Comparison of ENCODE assay signal across 1 cellular context in the genomic region with DNA sequence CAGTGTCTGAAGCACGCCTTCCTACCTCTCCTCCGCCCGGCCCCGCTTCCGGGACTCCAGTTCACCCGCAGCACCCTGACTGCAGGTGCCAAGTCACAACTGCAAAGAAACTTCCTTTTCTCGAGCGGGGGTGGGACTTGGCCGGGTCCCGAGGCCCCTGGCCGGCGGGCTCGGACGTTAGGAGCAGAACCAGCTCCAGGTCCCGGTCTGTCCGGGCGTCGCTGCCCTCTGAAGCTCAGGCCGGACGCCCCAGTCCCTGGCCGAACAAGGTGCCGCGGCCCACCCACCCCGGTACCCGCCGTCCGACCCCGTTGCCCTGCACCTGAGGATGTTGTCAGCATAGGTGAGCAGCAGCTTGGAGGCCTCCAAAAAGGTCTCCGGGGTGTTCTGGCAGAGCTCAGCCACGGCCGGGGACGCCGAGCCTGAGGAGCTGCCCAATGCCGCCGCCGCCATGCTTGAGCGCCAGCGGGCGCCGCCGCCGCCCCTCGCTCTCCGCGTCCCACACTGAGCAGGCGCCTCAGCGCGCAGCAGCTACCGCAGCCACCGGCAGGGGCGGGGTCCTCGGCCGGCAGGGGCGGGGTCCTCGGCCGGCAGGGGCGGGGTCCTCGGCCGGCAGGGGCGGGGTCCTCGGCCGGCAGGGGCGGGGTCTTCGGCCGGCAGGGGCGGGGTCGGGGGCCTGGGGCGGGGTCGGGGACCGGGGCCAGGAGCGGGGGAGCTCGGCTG.
TF ChIP-seq lines count a peak whose summit lies in the region.

A gene with protein sequence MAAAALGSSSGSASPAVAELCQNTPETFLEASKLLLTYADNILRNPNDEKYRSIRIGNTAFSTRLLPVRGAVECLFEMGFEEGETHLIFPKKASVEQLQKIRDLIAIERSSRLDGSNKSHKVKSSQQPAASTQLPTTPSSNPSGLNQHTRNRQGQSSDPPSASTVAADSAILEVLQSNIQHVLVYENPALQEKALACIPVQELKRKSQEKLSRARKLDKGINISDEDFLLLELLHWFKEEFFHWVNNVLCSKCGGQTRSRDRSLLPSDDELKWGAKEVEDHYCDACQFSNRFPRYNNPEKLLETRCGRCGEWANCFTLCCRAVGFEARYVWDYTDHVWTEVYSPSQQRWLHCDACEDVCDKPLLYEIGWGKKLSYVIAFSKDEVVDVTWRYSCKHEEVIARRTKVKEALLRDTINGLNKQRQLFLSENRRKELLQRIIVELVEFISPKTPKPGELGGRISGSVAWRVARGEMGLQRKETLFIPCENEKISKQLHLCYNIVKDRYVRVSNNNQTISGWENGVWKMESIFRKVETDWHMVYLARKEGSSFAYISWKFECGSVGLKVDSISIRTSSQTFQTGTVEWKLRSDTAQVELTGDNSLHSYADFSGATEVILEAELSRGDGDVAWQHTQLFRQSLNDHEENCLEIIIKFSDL (minus strand): TSS at position 506 of the 723 bp plus-strand sequence. CDS start 53 bp downstream, at position 453.

TF ChIP-seq in K562, 482 proteins besides CTCF, POLR2A, EP300 and RAD21 (continued from another document and continues in another):
- TF ChIP-seq, protein P1, sequence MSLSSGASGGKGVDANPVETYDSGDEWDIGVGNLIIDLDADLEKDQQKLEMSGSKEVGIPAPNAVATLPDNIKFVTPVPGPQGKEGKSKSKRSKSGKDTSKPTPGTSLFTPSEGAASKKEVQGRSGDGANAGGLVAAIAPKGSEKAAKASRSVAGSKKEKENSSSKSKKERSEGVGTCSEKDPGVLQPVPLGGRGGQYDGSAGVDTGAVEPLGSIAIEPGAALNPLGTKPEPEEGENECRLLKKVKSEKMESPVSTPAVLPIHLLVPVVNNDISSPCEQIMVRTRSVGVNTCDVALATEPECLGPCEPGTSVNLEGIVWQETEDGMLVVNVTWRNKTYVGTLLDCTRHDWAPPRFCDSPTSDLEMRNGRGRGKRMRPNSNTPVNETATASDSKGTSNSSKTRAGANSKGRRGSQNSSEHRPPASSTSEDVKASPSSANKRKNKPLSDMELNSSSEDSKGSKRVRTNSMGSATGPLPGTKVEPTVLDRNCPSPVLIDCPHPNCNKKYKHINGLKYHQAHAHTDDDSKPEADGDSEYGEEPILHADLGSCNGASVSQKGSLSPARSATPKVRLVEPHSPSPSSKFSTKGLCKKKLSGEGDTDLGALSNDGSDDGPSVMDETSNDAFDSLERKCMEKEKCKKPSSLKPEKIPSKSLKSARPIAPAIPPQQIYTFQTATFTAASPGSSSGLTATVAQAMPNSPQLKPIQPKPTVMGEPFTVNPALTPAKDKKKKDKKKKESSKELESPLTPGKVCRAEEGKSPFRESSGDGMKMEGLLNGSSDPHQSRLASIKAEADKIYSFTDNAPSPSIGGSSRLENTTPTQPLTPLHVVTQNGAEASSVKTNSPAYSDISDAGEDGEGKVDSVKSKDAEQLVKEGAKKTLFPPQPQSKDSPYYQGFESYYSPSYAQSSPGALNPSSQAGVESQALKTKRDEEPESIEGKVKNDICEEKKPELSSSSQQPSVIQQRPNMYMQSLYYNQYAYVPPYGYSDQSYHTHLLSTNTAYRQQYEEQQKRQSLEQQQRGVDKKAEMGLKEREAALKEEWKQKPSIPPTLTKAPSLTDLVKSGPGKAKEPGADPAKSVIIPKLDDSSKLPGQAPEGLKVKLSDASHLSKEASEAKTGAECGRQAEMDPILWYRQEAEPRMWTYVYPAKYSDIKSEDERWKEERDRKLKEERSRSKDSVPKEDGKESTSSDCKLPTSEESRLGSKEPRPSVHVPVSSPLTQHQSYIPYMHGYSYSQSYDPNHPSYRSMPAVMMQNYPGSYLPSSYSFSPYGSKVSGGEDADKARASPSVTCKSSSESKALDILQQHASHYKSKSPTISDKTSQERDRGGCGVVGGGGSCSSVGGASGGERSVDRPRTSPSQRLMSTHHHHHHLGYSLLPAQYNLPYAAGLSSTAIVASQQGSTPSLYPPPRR (CRISPR knock-in tag; IDR thresholded peaks at IDR 0.05; ENCODE audit: borderline replicate concordance), result no peak
- TF ChIP-seq SMARCA5 (IDR thresholded peaks at IDR 0.05), result no peak
- no peak for TF ChIP-seq ZNF134 (CRISPR knock-in tag; conservative IDR thresholded peaks at IDR 0.05)
- no peak for TF ChIP-seq RFX1 (IDR thresholded peaks at IDR 0.05)
- TF ChIP-seq FOXJ2 (tag; IDR thresholded peaks at IDR 0.05), result no peak
- TF ChIP-seq, protein P2, sequence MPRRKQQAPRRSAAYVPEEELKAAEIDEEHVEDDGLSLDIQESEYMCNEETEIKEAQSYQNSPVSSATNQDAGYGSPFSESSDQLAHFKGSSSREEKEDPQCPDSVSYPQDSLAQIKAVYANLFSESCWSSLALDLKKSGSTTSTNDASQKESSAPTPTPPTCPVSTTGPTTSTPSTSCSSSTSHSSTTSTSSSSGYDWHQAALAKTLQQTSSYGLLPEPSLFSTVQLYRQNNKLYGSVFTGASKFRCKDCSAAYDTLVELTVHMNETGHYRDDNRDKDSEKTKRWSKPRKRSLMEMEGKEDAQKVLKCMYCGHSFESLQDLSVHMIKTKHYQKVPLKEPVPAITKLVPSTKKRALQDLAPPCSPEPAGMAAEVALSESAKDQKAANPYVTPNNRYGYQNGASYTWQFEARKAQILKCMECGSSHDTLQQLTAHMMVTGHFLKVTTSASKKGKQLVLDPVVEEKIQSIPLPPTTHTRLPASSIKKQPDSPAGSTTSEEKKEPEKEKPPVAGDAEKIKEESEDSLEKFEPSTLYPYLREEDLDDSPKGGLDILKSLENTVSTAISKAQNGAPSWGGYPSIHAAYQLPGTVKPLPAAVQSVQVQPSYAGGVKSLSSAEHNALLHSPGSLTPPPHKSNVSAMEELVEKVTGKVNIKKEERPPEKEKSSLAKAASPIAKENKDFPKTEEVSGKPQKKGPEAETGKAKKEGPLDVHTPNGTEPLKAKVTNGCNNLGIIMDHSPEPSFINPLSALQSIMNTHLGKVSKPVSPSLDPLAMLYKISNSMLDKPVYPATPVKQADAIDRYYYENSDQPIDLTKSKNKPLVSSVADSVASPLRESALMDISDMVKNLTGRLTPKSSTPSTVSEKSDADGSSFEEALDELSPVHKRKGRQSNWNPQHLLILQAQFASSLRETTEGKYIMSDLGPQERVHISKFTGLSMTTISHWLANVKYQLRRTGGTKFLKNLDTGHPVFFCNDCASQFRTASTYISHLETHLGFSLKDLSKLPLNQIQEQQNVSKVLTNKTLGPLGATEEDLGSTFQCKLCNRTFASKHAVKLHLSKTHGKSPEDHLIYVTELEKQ (CRISPR knock-in tag; IDR thresholded peaks at IDR 0.05), result no peak
- no peak for TF ChIP-seq ZNF239 (CRISPR knock-in tag; IDR thresholded peaks at IDR 0.05)
- no peak for TF ChIP-seq GATA2 (CRISPR knock-in tag; IDR thresholded peaks at IDR 0.05)
- peak; percentile 59; the same call in 1 of the 2 replicates for TF ChIP-seq LCOR (CRISPR knock-in tag; IDR thresholded peaks at IDR 0.05)
- no peak for TF ChIP-seq RBM15 (IDR thresholded peaks at IDR 0.05; ENCODE audit: insufficient read depth, low read length)
- no peak for TF ChIP-seq FOSL1 (tag; conservative IDR thresholded peaks at IDR 0.05)
- TF ChIP-seq ZNF224 (CRISPR knock-in tag; IDR thresholded peaks at IDR 0.05), result no peak
- no peak for TF ChIP-seq ZNF764 (CRISPR knock-in tag; IDR thresholded peaks at IDR 0.05; ENCODE audit: low read depth)
- no peak for TF ChIP-seq ZNF253 (CRISPR knock-in tag; conservative IDR thresholded peaks at IDR 0.05)
- no peak for TF ChIP-seq FOXJ3 (CRISPR knock-in tag; IDR thresholded peaks at IDR 0.05)
- TF ChIP-seq LEF1 (IDR thresholded peaks at IDR 0.05), result no peak
- 0 out of 4 replicates have a peak, but pooled peaks of 1 of the 2 experiments have one; percentile 6 for TF ChIP-seq RCOR1 (IDR thresholded peaks at IDR 0.05; ENCODE audit: borderline replicate concordance in 1 of 2, low read depth in 2 of 2, low read length in 2 of 2)
- TF ChIP-seq BCOR (IDR thresholded peaks at IDR 0.05), result no peak; the same call in 1 of the 2 replicates
- no peak for TF ChIP-seq COPS2 (conservative IDR thresholded peaks at IDR 0.05)
- TF ChIP-seq, protein P3, sequence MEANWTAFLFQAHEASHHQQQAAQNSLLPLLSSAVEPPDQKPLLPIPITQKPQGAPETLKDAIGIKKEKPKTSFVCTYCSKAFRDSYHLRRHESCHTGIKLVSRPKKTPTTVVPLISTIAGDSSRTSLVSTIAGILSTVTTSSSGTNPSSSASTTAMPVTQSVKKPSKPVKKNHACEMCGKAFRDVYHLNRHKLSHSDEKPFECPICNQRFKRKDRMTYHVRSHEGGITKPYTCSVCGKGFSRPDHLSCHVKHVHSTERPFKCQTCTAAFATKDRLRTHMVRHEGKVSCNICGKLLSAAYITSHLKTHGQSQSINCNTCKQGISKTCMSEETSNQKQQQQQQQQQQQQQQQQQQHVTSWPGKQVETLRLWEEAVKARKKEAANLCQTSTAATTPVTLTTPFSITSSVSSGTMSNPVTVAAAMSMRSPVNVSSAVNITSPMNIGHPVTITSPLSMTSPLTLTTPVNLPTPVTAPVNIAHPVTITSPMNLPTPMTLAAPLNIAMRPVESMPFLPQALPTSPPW (CRISPR knock-in tag; IDR thresholded peaks at IDR 0.05), result peak; percentile 79
- TF ChIP-seq, protein P4, sequence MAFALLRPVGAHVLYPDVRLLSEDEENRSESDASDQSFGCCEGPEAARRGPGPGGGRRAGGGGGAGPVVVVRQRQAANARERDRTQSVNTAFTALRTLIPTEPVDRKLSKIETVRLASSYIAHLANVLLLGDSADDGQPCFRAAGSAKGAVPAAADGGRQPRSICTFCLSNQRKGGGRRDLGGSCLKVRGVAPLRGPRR (CRISPR knock-in tag; IDR thresholded peaks at IDR 0.05), result no peak
- 0 out of 2 replicates have a peak, but pooled peaks have one; percentile 24 for TF ChIP-seq NFIC (IDR thresholded peaks at IDR 0.05)
- TF ChIP-seq ZNF143 (CRISPR knock-in tag; IDR thresholded peaks at IDR 0.05), result no peak
- TF ChIP-seq BCL6 (CRISPR knock-in tag; IDR thresholded peaks at IDR 0.05), result no peak
- TF ChIP-seq TAF7 (tag; IDR thresholded peaks at IDR 0.05), result peak; percentile 77
- TF ChIP-seq, protein P5, sequence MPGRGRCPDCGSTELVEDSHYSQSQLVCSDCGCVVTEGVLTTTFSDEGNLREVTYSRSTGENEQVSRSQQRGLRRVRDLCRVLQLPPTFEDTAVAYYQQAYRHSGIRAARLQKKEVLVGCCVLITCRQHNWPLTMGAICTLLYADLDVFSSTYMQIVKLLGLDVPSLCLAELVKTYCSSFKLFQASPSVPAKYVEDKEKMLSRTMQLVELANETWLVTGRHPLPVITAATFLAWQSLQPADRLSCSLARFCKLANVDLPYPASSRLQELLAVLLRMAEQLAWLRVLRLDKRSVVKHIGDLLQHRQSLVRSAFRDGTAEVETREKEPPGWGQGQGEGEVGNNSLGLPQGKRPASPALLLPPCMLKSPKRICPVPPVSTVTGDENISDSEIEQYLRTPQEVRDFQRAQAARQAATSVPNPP (IDR thresholded peaks at IDR 0.05; ENCODE audit: borderline replicate concordance, insufficient read depth, insufficient read length), result no peak
- TF ChIP-seq, protein P6, sequence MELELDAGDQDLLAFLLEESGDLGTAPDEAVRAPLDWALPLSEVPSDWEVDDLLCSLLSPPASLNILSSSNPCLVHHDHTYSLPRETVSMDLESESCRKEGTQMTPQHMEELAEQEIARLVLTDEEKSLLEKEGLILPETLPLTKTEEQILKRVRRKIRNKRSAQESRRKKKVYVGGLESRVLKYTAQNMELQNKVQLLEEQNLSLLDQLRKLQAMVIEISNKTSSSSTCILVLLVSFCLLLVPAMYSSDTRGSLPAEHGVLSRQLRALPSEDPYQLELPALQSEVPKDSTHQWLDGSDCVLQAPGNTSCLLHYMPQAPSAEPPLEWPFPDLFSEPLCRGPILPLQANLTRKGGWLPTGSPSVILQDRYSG (tag; conservative IDR thresholded peaks at IDR 0.05; ENCODE audit: low read depth), result no peak
- TF ChIP-seq MEF2A (IDR thresholded peaks at IDR 0.05; ENCODE audit: control insufficient read depth, low read depth, low read length), result no peak
- no peak for TF ChIP-seq ARHGAP35 (IDR thresholded peaks at IDR 0.05; ENCODE audit: partially characterized antibody)
- no peak for TF ChIP-seq POU5F1 (IDR thresholded peaks at IDR 0.05; ENCODE audit: borderline replicate concordance, low read depth, low read length, partially characterized antibody)
- TF ChIP-seq ZNF766 (CRISPR knock-in tag; conservative IDR thresholded peaks at IDR 0.05), result no peak
- TF ChIP-seq PHB (CRISPR knock-in tag; IDR thresholded peaks at IDR 0.05), result peak; percentile 21; the same call in 1 of the 2 replicates
- TF ChIP-seq ERF (CRISPR knock-in tag; IDR thresholded peaks at IDR 0.05), result 0 out of 2 replicates have a peak, but pooled peaks have one; percentile 72
- TF ChIP-seq NFYB (IDR thresholded peaks at IDR 0.05; ENCODE audit: extremely low read depth, insufficient read length), result no peak
- TF ChIP-seq, protein P7, sequence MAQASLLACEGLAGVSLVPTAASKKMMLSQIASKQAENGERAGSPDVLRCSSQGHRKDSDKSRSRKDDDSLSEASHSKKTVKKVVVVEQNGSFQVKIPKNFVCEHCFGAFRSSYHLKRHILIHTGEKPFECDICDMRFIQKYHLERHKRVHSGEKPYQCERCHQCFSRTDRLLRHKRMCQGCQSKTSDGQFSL (CRISPR knock-in tag; IDR thresholded peaks at IDR 0.05), result peak; percentile 51; the same call in 1 of the 2 replicates
- TF ChIP-seq, protein P7 (tag; IDR thresholded peaks at IDR 0.05), result no peak
- TF ChIP-seq, protein P8, sequence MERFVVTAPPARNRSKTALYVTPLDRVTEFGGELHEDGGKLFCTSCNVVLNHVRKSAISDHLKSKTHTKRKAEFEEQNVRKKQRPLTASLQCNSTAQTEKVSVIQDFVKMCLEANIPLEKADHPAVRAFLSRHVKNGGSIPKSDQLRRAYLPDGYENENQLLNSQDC (CRISPR knock-in tag; IDR thresholded peaks at IDR 0.05), result peak; percentile 87; the same call in 1 of the 2 replicates
- TF ChIP-seq TBP (optimal IDR thresholded peaks at IDR 0.05; ENCODE audit: low read depth, low read length), result peak; percentile 90
- TF ChIP-seq SAFB (IDR thresholded peaks at IDR 0.05; ENCODE audit: borderline replicate concordance, low read depth, low read length), result no peak
- TF ChIP-seq, protein P9, sequence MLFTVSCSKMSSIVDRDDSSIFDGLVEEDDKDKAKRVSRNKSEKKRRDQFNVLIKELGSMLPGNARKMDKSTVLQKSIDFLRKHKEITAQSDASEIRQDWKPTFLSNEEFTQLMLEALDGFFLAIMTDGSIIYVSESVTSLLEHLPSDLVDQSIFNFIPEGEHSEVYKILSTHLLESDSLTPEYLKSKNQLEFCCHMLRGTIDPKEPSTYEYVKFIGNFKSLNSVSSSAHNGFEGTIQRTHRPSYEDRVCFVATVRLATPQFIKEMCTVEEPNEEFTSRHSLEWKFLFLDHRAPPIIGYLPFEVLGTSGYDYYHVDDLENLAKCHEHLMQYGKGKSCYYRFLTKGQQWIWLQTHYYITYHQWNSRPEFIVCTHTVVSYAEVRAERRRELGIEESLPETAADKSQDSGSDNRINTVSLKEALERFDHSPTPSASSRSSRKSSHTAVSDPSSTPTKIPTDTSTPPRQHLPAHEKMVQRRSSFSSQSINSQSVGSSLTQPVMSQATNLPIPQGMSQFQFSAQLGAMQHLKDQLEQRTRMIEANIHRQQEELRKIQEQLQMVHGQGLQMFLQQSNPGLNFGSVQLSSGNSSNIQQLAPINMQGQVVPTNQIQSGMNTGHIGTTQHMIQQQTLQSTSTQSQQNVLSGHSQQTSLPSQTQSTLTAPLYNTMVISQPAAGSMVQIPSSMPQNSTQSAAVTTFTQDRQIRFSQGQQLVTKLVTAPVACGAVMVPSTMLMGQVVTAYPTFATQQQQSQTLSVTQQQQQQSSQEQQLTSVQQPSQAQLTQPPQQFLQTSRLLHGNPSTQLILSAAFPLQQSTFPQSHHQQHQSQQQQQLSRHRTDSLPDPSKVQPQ (CRISPR knock-in tag; IDR thresholded peaks at IDR 0.05; ENCODE audit: borderline replicate concordance), result no peak
- no peak for TF ChIP-seq NEUROD1 (IDR thresholded peaks at IDR 0.05; ENCODE audit: borderline replicate concordance, low read depth, low read length, partially characterized antibody)
- no peak for TF ChIP-seq XRCC4 (IDR thresholded peaks at IDR 0.05; ENCODE audit: extremely low read depth, insufficient read depth, insufficient read length)
